In genomic region chr21:26444646-26445045, GRCh38 we compare ENCODE assay signal across 28 cellular contexts.
"Had no signal": no experiment of that assay in that cellular context is flagged by ENCODE, and none has a peak within 500 bp of the region (broad histone marks: within the 10 kb centered on the region; RNA-seq: fewer than 3 reads in every experiment).

No MANE protein-coding gene starts in this region.

- H3K4me3 ChIP-seq: left lung, lower lobe of right lung, pancreas, psoas muscle, right atrium auricular region, right lobe of liver, skin epidermis, stomach, testis, tibial artery, upper lobe of right lung had no signal

- H3K4me1 ChIP-seq: left lung, lower lobe of right lung, pancreas, psoas muscle, right atrium auricular region, right lobe of liver, stomach, testis, upper lobe of right lung had no signal

- H3K9me3 ChIP-seq: left lung, lower lobe of right lung, pancreas, psoas muscle, right atrium auricular region, right lobe of liver, stomach, testis, tibial artery, upper lobe of right lung had no signal

- H3K36me3 ChIP-seq: left lung, lower lobe of right lung, pancreas, right atrium auricular region, right lobe of liver, stomach, tibial artery, upper lobe of right lung had no signal

- H3K27me3 ChIP-seq: left lung, pancreas, right atrium auricular region, right lobe of liver, stomach, testis, tibial artery, upper lobe of right lung had no signal

- H3K27ac ChIP-seq: left lung, lower lobe of right lung, pancreas, psoas muscle, right atrium auricular region, right lobe of liver, stomach, testis, upper lobe of right lung had no signal

- DNase-seq: head of caudate nucleus; hypothalamus; immature natural killer cell; kidney; left colon; left lung; lower lobe of right lung; mammary epithelial cell; mesenchymal stem cell; naive thymus-derived CD4-positive, alpha-beta T cell; pancreas; posterior cingulate gyrus; psoas muscle; right lobe of liver; stimulated activated CD4-positive, alpha-beta T cell treated with anti-CD3 and anti-CD28 coated beads, Interleukin-12 subunit alpha, Interleukin-12 subunit beta, amount 100 ng/mL, for 4 hours; stimulated activated CD4-positive, alpha-beta T cell treated with anti-CD3 and anti-CD28 coated beads, Interleukin-15, amount 100 ng/mL, for 24 hours; stimulated activated CD4-positive, alpha-beta T cell treated with anti-CD3 and anti-CD28 coated beads, Interleukin-2, amount 100 ng/mL, for 24 hours; stimulated activated CD4-positive, alpha-beta T cell treated with anti-CD3 and anti-CD28 coated beads, Interleukin-4, amount 100 ng/mL, for 1 hour; stimulated activated naive B cell treated with anti-CD40 and anti-IgM and Interleukin-4, amounts not matched to agents 10 μg/mL and 1 μg/mL and 100 μg/mL, for 72 hours; stimulated activated naive CD8-positive, alpha-beta T cell treated with anti-CD3 and anti-CD28 coated beads, Interleukin-15, Interleukin-2, amounts not matched to agents 100 U/mL and 50 U/mL, for 24 hours; stomach; testis; tibial artery; trophoblast cell; upper lobe of right lung had no signal

- ATAC-seq: left colon; left lung; lower lobe of right lung; naive thymus-derived CD4-positive, alpha-beta T cell; natural killer cell treated with Interleukin-12 subunit alpha and Interleukin-12 subunit beta and Interleukin-15 and Interleukin-18, amount 100 ng/mL, for 72 hours; pancreas; psoas muscle; right lobe of liver; stimulated activated naive B cell treated with anti-CD40 and anti-IgM and Interleukin-4, amounts not matched to agents 10 μg/mL and 1 μg/mL and 100 μg/mL, for 72 hours; stimulated activated naive CD8-positive, alpha-beta T cell treated with anti-CD3 and anti-CD28 coated beads, Interleukin-15, Interleukin-2, amounts not matched to agents 100 U/mL and 50 U/mL, for 24 hours; upper lobe of right lung had no signal
